Comparison of ENCODE assay signal across 1 cellular context in genomic region chr19:3762501-3763459, GRCh38.
TF ChIP-seq lines count a peak whose summit lies in the region.

Gene MRPL54 (plus strand): TSS chr19:3762682. CDS start chr19:3762701, 19 bp downstream.

TF ChIP-seq in K562, 482 proteins besides CTCF, POLR2A, EP300 and RAD21 (continued from another document and continues in another):
- TF ChIP-seq, protein P1, sequence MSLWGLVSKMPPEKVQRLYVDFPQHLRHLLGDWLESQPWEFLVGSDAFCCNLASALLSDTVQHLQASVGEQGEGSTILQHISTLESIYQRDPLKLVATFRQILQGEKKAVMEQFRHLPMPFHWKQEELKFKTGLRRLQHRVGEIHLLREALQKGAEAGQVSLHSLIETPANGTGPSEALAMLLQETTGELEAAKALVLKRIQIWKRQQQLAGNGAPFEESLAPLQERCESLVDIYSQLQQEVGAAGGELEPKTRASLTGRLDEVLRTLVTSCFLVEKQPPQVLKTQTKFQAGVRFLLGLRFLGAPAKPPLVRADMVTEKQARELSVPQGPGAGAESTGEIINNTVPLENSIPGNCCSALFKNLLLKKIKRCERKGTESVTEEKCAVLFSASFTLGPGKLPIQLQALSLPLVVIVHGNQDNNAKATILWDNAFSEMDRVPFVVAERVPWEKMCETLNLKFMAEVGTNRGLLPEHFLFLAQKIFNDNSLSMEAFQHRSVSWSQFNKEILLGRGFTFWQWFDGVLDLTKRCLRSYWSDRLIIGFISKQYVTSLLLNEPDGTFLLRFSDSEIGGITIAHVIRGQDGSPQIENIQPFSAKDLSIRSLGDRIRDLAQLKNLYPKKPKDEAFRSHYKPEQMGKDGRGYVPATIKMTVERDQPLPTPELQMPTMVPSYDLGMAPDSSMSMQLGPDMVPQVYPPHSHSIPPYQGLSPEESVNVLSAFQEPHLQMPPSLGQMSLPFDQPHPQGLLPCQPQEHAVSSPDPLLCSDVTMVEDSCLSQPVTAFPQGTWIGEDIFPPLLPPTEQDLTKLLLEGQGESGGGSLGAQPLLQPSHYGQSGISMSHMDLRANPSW (CRISPR knock-in tag; IDR thresholded peaks at IDR 0.05): peak; percentile 63; the same call in 1 of the 2 replicates
- TF ChIP-seq, protein P2, sequence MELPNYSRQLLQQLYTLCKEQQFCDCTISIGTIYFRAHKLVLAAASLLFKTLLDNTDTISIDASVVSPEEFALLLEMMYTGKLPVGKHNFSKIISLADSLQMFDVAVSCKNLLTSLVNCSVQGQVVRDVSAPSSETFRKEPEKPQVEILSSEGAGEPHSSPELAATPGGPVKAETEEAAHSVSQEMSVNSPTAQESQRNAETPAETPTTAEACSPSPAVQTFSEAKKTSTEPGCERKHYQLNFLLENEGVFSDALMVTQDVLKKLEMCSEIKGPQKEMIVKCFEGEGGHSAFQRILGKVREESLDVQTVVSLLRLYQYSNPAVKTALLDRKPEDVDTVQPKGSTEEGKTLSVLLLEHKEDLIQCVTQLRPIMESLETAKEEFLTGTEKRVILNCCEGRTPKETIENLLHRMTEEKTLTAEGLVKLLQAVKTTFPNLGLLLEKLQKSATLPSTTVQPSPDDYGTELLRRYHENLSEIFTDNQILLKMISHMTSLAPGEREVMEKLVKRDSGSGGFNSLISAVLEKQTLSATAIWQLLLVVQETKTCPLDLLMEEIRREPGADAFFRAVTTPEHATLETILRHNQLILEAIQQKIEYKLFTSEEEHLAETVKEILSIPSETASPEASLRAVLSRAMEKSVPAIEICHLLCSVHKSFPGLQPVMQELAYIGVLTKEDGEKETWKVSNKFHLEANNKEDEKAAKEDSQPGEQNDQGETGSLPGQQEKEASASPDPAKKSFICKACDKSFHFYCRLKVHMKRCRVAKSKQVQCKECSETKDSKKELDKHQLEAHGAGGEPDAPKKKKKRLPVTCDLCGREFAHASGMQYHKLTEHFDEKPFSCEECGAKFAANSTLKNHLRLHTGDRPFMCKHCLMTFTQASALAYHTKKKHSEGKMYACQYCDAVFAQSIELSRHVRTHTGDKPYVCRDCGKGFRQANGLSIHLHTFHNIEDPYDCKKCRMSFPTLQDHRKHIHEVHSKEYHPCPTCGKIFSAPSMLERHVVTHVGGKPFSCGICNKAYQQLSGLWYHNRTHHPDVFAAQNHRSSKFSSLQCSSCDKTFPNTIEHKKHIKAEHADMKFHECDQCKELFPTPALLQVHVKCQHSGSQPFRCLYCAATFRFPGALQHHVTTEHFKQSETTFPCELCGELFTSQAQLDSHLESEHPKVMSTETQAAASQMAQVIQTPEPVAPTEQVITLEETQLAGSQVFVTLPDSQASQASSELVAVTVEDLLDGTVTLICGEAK (IDR thresholded peaks at IDR 0.05): peak; percentile 88
- TF ChIP-seq, protein P2 (CRISPR knock-in tag; IDR thresholded peaks at IDR 0.05): no peak
- no peak for TF ChIP-seq EHMT2 (IDR thresholded peaks at IDR 0.05)
- TF ChIP-seq GABPB2 (CRISPR knock-in tag; conservative IDR thresholded peaks at IDR 0.05): no peak
- TF ChIP-seq RBM17 (IDR thresholded peaks at IDR 0.05; ENCODE audit: borderline replicate concordance, low read depth, low read length): no peak
- TF ChIP-seq, protein P3, sequence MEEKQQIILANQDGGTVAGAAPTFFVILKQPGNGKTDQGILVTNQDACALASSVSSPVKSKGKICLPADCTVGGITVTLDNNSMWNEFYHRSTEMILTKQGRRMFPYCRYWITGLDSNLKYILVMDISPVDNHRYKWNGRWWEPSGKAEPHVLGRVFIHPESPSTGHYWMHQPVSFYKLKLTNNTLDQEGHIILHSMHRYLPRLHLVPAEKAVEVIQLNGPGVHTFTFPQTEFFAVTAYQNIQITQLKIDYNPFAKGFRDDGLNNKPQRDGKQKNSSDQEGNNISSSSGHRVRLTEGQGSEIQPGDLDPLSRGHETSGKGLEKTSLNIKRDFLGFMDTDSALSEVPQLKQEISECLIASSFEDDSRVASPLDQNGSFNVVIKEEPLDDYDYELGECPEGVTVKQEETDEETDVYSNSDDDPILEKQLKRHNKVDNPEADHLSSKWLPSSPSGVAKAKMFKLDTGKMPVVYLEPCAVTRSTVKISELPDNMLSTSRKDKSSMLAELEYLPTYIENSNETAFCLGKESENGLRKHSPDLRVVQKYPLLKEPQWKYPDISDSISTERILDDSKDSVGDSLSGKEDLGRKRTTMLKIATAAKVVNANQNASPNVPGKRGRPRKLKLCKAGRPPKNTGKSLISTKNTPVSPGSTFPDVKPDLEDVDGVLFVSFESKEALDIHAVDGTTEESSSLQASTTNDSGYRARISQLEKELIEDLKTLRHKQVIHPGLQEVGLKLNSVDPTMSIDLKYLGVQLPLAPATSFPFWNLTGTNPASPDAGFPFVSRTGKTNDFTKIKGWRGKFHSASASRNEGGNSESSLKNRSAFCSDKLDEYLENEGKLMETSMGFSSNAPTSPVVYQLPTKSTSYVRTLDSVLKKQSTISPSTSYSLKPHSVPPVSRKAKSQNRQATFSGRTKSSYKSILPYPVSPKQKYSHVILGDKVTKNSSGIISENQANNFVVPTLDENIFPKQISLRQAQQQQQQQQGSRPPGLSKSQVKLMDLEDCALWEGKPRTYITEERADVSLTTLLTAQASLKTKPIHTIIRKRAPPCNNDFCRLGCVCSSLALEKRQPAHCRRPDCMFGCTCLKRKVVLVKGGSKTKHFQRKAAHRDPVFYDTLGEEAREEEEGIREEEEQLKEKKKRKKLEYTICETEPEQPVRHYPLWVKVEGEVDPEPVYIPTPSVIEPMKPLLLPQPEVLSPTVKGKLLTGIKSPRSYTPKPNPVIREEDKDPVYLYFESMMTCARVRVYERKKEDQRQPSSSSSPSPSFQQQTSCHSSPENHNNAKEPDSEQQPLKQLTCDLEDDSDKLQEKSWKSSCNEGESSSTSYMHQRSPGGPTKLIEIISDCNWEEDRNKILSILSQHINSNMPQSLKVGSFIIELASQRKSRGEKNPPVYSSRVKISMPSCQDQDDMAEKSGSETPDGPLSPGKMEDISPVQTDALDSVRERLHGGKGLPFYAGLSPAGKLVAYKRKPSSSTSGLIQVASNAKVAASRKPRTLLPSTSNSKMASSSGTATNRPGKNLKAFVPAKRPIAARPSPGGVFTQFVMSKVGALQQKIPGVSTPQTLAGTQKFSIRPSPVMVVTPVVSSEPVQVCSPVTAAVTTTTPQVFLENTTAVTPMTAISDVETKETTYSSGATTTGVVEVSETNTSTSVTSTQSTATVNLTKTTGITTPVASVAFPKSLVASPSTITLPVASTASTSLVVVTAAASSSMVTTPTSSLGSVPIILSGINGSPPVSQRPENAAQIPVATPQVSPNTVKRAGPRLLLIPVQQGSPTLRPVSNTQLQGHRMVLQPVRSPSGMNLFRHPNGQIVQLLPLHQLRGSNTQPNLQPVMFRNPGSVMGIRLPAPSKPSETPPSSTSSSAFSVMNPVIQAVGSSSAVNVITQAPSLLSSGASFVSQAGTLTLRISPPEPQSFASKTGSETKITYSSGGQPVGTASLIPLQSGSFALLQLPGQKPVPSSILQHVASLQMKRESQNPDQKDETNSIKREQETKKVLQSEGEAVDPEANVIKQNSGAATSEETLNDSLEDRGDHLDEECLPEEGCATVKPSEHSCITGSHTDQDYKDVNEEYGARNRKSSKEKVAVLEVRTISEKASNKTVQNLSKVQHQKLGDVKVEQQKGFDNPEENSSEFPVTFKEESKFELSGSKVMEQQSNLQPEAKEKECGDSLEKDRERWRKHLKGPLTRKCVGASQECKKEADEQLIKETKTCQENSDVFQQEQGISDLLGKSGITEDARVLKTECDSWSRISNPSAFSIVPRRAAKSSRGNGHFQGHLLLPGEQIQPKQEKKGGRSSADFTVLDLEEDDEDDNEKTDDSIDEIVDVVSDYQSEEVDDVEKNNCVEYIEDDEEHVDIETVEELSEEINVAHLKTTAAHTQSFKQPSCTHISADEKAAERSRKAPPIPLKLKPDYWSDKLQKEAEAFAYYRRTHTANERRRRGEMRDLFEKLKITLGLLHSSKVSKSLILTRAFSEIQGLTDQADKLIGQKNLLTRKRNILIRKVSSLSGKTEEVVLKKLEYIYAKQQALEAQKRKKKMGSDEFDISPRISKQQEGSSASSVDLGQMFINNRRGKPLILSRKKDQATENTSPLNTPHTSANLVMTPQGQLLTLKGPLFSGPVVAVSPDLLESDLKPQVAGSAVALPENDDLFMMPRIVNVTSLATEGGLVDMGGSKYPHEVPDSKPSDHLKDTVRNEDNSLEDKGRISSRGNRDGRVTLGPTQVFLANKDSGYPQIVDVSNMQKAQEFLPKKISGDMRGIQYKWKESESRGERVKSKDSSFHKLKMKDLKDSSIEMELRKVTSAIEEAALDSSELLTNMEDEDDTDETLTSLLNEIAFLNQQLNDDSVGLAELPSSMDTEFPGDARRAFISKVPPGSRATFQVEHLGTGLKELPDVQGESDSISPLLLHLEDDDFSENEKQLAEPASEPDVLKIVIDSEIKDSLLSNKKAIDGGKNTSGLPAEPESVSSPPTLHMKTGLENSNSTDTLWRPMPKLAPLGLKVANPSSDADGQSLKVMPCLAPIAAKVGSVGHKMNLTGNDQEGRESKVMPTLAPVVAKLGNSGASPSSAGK (IDR thresholded peaks at IDR 0.05): no peak
- peak; percentile 98 for TF ChIP-seq POLR2B (IDR thresholded peaks at IDR 0.05; ENCODE audit: low read depth, partially characterized antibody)
- peak; percentile 33 for TF ChIP-seq PHF20 (IDR thresholded peaks at IDR 0.05; ENCODE audit: partially characterized antibody)
- no peak for TF ChIP-seq TGIF2 (CRISPR knock-in tag; IDR thresholded peaks at IDR 0.05)
- no peak for TF ChIP-seq ZNF316 (IDR thresholded peaks at IDR 0.05)
- TF ChIP-seq RBM25 (IDR thresholded peaks at IDR 0.05; ENCODE audit: low read depth, low read length, severe bottlenecking): peak; percentile 47
- peak; percentile 58 for TF ChIP-seq SAP30 (IDR thresholded peaks at IDR 0.05; ENCODE audit: borderline replicate concordance, insufficient read depth, low read depth, low read length, poor library complexity, severe bottlenecking)
- no peak for TF ChIP-seq ZNF24 (IDR thresholded peaks at IDR 0.05)
- TF ChIP-seq ZNF511 (CRISPR knock-in tag; IDR thresholded peaks at IDR 0.05): no peak
- TF ChIP-seq PCBP1 (IDR thresholded peaks at IDR 0.05; ENCODE audit: low read depth, low read length, poor library complexity, severe bottlenecking): no peak
- TF ChIP-seq SP1 (CRISPR knock-in tag; IDR thresholded peaks at IDR 0.05): peak; percentile 83
- no peak for TF ChIP-seq ZBTB7A (IDR thresholded peaks at IDR 0.05; ENCODE audit: borderline replicate concordance, control insufficient read depth, low read depth, low read length)
- no peak for TF ChIP-seq PTRF (tag; IDR thresholded peaks at IDR 0.05)
- no peak for TF ChIP-seq HNRNPUL1 (IDR thresholded peaks at IDR 0.05; ENCODE audit: low read length)
- TF ChIP-seq ZBTB8A (IDR thresholded peaks at IDR 0.05; ENCODE audit: partially characterized antibody): no peak
- peak; percentile 68 for TF ChIP-seq POU5F1 (IDR thresholded peaks at IDR 0.05; ENCODE audit: borderline replicate concordance, low read depth, low read length, partially characterized antibody)
- no peak for TF ChIP-seq SMARCA5 (IDR thresholded peaks at IDR 0.05)
- TF ChIP-seq MEF2A (IDR thresholded peaks at IDR 0.05; ENCODE audit: control insufficient read depth, low read depth, low read length): no peak
- TF ChIP-seq SMARCA4 (IDR thresholded peaks at IDR 0.05): no peak
- peak; percentile 40; the same call in 1 of the 2 replicates for TF ChIP-seq KLF6 (CRISPR knock-in tag; IDR thresholded peaks at IDR 0.05; ENCODE audit: borderline replicate concordance)
- TF ChIP-seq HNRNPLL (IDR thresholded peaks at IDR 0.05; ENCODE audit: low read depth, low read length, poor library complexity, severe bottlenecking): peak; percentile 67
- TF ChIP-seq ZNF395 (CRISPR knock-in tag; IDR thresholded peaks at IDR 0.05): no peak
- TF ChIP-seq, protein P4, sequence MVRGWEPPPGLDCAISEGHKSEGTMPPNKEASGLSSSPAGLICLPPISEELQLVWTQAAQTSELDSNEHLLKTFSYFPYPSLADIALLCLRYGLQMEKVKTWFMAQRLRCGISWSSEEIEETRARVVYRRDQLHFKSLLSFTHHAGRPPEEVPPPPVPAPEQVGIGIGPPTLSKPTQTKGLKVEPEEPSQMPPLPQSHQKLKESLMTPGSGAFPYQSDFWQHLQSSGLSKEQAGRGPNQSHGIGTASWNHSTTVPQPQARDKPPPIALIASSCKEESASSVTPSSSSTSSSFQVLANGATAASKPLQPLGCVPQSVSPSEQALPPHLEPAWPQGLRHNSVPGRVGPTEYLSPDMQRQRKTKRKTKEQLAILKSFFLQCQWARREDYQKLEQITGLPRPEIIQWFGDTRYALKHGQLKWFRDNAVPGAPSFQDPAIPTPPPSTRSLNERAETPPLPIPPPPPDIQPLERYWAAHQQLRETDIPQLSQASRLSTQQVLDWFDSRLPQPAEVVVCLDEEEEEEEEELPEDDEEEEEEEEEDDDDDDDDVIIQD (CRISPR knock-in tag; IDR thresholded peaks at IDR 0.05): no peak
- no peak for TF ChIP-seq FOXJ3 (CRISPR knock-in tag; IDR thresholded peaks at IDR 0.05)
